In the genomic region with DNA sequence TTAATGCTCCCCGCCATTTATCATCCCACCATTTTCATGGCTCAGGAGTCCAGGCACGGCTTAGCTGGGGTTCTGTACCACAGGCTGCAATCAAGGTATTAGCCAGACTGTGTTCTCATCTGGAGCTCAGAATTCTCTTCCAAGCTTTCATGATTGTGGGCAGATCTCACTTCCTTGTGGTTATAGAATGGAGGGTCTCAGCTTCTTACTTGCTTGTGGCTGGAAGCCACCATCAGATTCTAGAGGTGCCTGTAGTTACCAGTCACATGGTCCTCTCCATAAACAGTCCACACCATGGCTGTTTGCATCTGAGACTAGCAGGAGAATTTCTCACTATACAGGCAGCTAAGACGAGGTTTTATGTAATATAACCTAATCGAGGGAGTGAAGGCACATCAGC, we compare ENCODE assay signal across 30 cellular contexts. TPM values are rescaled to one million over a fixed set of nuclear protein-coding genes. Genes with fewer than 3 reads are reported as not detected.
"Had no signal": no experiment of that assay in that cellular context is flagged by ENCODE, and none has a peak within 500 bp of the region (broad histone marks: within the 10 kb centered on the region; RNA-seq: fewer than 3 reads in every experiment).

No MANE protein-coding gene starts in this region.

- H3K9me3 ChIP-seq: testis, thyroid gland, uterus, vagina had no signal

- H3K4me1 ChIP-seq: stomach, suprapubic skin, testis, thyroid gland, tibial artery, tibial nerve, transverse colon, upper lobe of left lung, upper lobe of right lung, uterus, vagina had no signal

- H3K4me3 Mint-ChIP-seq: stimulated activated effector memory CD8-positive, alpha-beta T cell treated with anti-CD3 and anti-CD28 coated beads, Interleukin-12 subunit alpha, Interleukin-12 subunit beta, amount 100 ng/mL, for 72 hours; stimulated activated memory B cell treated with anti-CD40 and anti-IgM and Interleukin-4, amounts not matched to agents 10 μg/mL and 1 μg/mL and 100 μg/mL, for 72 hours; stimulated activated naive B cell treated with anti-CD40 and anti-IgM and Interleukin-4, amounts not matched to agents 10 μg/mL and 1 μg/mL and 100 μg/mL, for 72 hours; stimulated activated naive CD8-positive, alpha-beta T cell treated with anti-CD3 and anti-CD28 coated beads, Interleukin-15, amount 100 ng/mL, for 72 hours; stimulated activated naive CD8-positive, alpha-beta T cell treated with anti-CD3 and anti-CD28 coated beads, Interleukin-15, Interleukin-2, amounts not matched to agents 100 ng/mL and 50 ng/mL, for 24 hours; type B pancreatic cell had no signal

- DNase-seq: stimulated activated CD4-positive, alpha-beta T cell treated with anti-CD3 and anti-CD28 coated beads, Interleukin-2, amount 100 ng/mL, for 48 hours; stimulated activated CD4-positive, alpha-beta T cell treated with anti-CD3 and anti-CD28 coated beads, Interleukin-4, amount 100 ng/mL, for 1 hour; stimulated activated CD4-positive, alpha-beta T cell treated with anti-CD3 and anti-CD28 coated beads, Interleukin-4, amount 100 ng/mL, for 24 hours; stimulated activated CD4-positive, alpha-beta T cell treated with anti-CD3 and anti-CD28 coated beads, Interleukin-4, amount 100 ng/mL, for 4 hours; stimulated activated CD8-positive, alpha-beta memory T cell treated with anti-CD3 and anti-CD28 coated beads, Interleukin-4, amount 100 ng/mL, for 48 hours; stimulated activated naive B cell treated with anti-CD40 and anti-IgM and Interleukin-4, amounts not matched to agents 10 μg/mL and 1 μg/mL and 100 μg/mL, for 72 hours; stimulated activated naive CD4-positive, alpha-beta T cell; stimulated activated naive CD4-positive, alpha-beta T cell treated with Interleukin-2 at 50 U/mL for 16 hours; stimulated activated naive CD8-positive, alpha-beta T cell treated with anti-CD3 and anti-CD28 coated beads, Interleukin-15, amount 100 ng/mL, for 72 hours; stimulated activated naive CD8-positive, alpha-beta T cell treated with anti-CD3 and anti-CD28 coated beads, Interleukin-15, Interleukin-2, amounts not matched to agents 100 U/mL and 50 U/mL, for 24 hours; stomach; substantia nigra; testis; thyroid gland; tibial artery; transverse colon; trophoblast cell; upper lobe of left lung; upper lobe of right lung; uterus had no signal

- ATAC-seq: stimulated activated effector memory CD8-positive, alpha-beta T cell treated with anti-CD3 and anti-CD28 coated beads, Interleukin-12 subunit alpha, Interleukin-12 subunit beta, amount 100 ng/mL, for 72 hours; stimulated activated memory B cell treated with anti-CD40 and anti-IgM and Interleukin-4, amounts not matched to agents 10 μg/mL and 1 μg/mL and 100 μg/mL, for 72 hours; stimulated activated naive B cell treated with anti-CD40 and anti-IgM and Interleukin-4, amounts not matched to agents 10 μg/mL and 1 μg/mL and 100 μg/mL, for 72 hours; stimulated activated naive CD8-positive, alpha-beta T cell treated with anti-CD3 and anti-CD28 coated beads, Interleukin-15, amount 100 ng/mL, for 72 hours; stimulated activated naive CD8-positive, alpha-beta T cell treated with anti-CD3 and anti-CD28 coated beads, Interleukin-15, Interleukin-2, amounts not matched to agents 100 U/mL and 50 U/mL, for 24 hours; upper lobe of right lung had no signal

- H3K27me3 Mint-ChIP-seq: stimulated activated naive CD8-positive, alpha-beta T cell treated with anti-CD3 and anti-CD28 coated beads, Interleukin-15, amount 100 ng/mL, for 72 hours; stimulated activated naive CD8-positive, alpha-beta T cell treated with anti-CD3 and anti-CD28 coated beads, Interleukin-15, Interleukin-2, amounts not matched to agents 100 ng/mL and 50 ng/mL, for 24 hours; type B pancreatic cell had no signal

- H3K27me3 ChIP-seq: stomach, suprapubic skin, testis, thyroid gland, tibial artery, tibial nerve, transverse colon, upper lobe of left lung, upper lobe of right lung, uterus, vagina had no signal

- H3K4me1 Mint-ChIP-seq: stimulated activated effector memory CD8-positive, alpha-beta T cell treated with anti-CD3 and anti-CD28 coated beads, Interleukin-12 subunit alpha, Interleukin-12 subunit beta, amount 100 ng/mL, for 72 hours; stimulated activated memory B cell treated with anti-CD40 and anti-IgM and Interleukin-4, amounts not matched to agents 10 μg/mL and 1 μg/mL and 100 μg/mL, for 72 hours; stimulated activated naive B cell treated with anti-CD40 and anti-IgM and Interleukin-4, amounts not matched to agents 10 μg/mL and 1 μg/mL and 100 μg/mL, for 72 hours; stimulated activated naive CD8-positive, alpha-beta T cell treated with anti-CD3 and anti-CD28 coated beads, Interleukin-15, amount 100 ng/mL, for 72 hours had no signal

- H3K4me3 ChIP-seq: stomach, suprapubic skin, testis, thoracic aorta, thyroid gland, tibial artery, tibial nerve, transverse colon, upper lobe of left lung, upper lobe of right lung, uterus, vagina had no signal

- H3K36me3 ChIP-seq: stomach, suprapubic skin, thoracic aorta, thyroid gland, tibial artery, tibial nerve, transverse colon, upper lobe of left lung, upper lobe of right lung, uterus, vagina had no signal

- FAIRE-seq: urothelium cell line had no signal

- H3K27ac Mint-ChIP-seq: stimulated activated effector memory CD8-positive, alpha-beta T cell treated with anti-CD3 and anti-CD28 coated beads, Interleukin-12 subunit alpha, Interleukin-12 subunit beta, amount 100 ng/mL, for 72 hours; stimulated activated memory B cell treated with anti-CD40 and anti-IgM and Interleukin-4, amounts not matched to agents 10 μg/mL and 1 μg/mL and 100 μg/mL, for 72 hours; stimulated activated naive B cell treated with anti-CD40 and anti-IgM and Interleukin-4, amounts not matched to agents 10 μg/mL and 1 μg/mL and 100 μg/mL, for 72 hours; stimulated activated naive CD8-positive, alpha-beta T cell treated with anti-CD3 and anti-CD28 coated beads, Interleukin-15, amount 100 ng/mL, for 72 hours; stimulated activated naive CD8-positive, alpha-beta T cell treated with anti-CD3 and anti-CD28 coated beads, Interleukin-15, Interleukin-2, amounts not matched to agents 100 ng/mL and 50 ng/mL, for 24 hours; type B pancreatic cell had no signal

- H3K27ac ChIP-seq: stomach, suprapubic skin, testis, thoracic aorta, thyroid gland, tibial artery, tibial nerve, transverse colon, upper lobe of left lung, upper lobe of right lung, uterus, vagina had no signal

- H3K36me3 Mint-ChIP-seq: stimulated activated effector memory CD8-positive, alpha-beta T cell treated with anti-CD3 and anti-CD28 coated beads, Interleukin-12 subunit alpha, Interleukin-12 subunit beta, amount 100 ng/mL, for 72 hours; stimulated activated memory B cell treated with anti-CD40 and anti-IgM and Interleukin-4, amounts not matched to agents 10 μg/mL and 1 μg/mL and 100 μg/mL, for 72 hours; type B pancreatic cell had no signal

RNA-seq across cellular contexts. Expression of a gene that starts 56.3 kb away (rescaled TPM):
- total RNA-seq: subcutaneous adipose tissue had no signal
